ENCODE assay signal across 20 cellular contexts in genomic region chr6:144248003-144248402, GRCh38. TPM values are rescaled to one million over a fixed set of nuclear protein-coding genes. Genes with fewer than 3 reads are reported as not detected.
DNase-seq lines count a peak whose midpoint lies in the region; ATAC-seq, FAIRE-seq and TF ChIP-seq lines count a peak whose summit lies in the region.
"Had no signal": no experiment of that assay in that cellular context is flagged by ENCODE, and none has a peak within 500 bp of the region (broad histone marks: within the 10 kb centered on the region; RNA-seq: fewer than 3 reads in every experiment).

No MANE protein-coding gene starts in this region.

- peaks cover 9% of the 10 kb centered on the region for H3K27me3 Mint-ChIP-seq in activated CD4-positive, alpha-beta T cell treated with anti-CD3 and anti-CD28 coated beads, Interleukin-2, amount 10 ng/mL, durations not matched to agents 7 days and 5 days
- H3K27me3 Mint-ChIP-seq in astrocyte (ENCODE audit: low read depth, unreplicated experiment), result no peaks in the 10 kb centered on the region
- no peaks in the 10 kb centered on the region for H3K27me3 Mint-ChIP-seq in osteocyte (ENCODE audit: unreplicated experiment)
- H3K27me3 Mint-ChIP-seq: progenitor cell of endocrine pancreas had no signal

- no peak for TF ChIP-seq CTCF in astrocyte (IDR thresholded peaks at IDR 0.05; ENCODE audit: insufficient read depth, low read depth, low read length)
- no peak for TF ChIP-seq CTCF in osteocyte (IDR thresholded peaks at IDR 0.05)

- peak; percentile 25 for ATAC-seq in HG03135 (IDR thresholded peaks at IDR 0.05; ENCODE audit: unreplicated experiment)
- no peak for ATAC-seq in GM18502 (IDR thresholded peaks at IDR 0.05; ENCODE audit: poor library complexity, unreplicated experiment)
- ATAC-seq: foreskin keratinocyte had no signal

- no peaks in the 10 kb centered on the region for H3K79me2 ChIP-seq in astrocyte (ENCODE audit: insufficient read depth, low read length)

- H3K4me1 ChIP-seq in astrocyte (ENCODE audit: insufficient read depth, low read length), result peaks cover 15% of the 10 kb centered on the region
- H3K4me1 ChIP-seq: foreskin keratinocyte, left lung, SJCRH30, thyroid gland had no signal

- no peak overlapping the region for H3K4me2 ChIP-seq in astrocyte (ENCODE audit: low read length)

- H3K36me3 Mint-ChIP-seq in activated CD4-positive, alpha-beta T cell treated with anti-CD3 and anti-CD28 coated beads, Interleukin-2, amount 10 ng/mL, durations not matched to agents 7 days and 5 days (ENCODE audit: low read depth), result no peaks in the 10 kb centered on the region
- H3K36me3 Mint-ChIP-seq in astrocyte (ENCODE audit: low read depth, unreplicated experiment), result no peaks in the 10 kb centered on the region
- H3K36me3 Mint-ChIP-seq in osteocyte (ENCODE audit: unreplicated experiment), result peaks cover 2% of the 10 kb centered on the region
- H3K36me3 Mint-ChIP-seq: CD14-positive monocyte had no signal

- H3K4me3 Mint-ChIP-seq in activated CD4-positive, alpha-beta T cell treated with anti-CD3 and anti-CD28 coated beads, Interleukin-2, amount 10 ng/mL, durations not matched to agents 7 days and 5 days, result no peak overlapping the region
- H3K4me3 Mint-ChIP-seq in astrocyte (ENCODE audit: unreplicated experiment) (no peak overlapping the region), osteocyte (ENCODE audit: unreplicated experiment) (no peak overlapping the region)
- H3K4me3 Mint-ChIP-seq: CD14-positive monocyte had no signal

- H3K4me3 ChIP-seq in astrocyte (ENCODE audit: insufficient read depth, low read depth, low read length), result no peak overlapping the region
- H3K4me3 ChIP-seq: left lung, SJCRH30, thyroid gland had no signal

- no peaks in the 10 kb centered on the region for H3K36me3 ChIP-seq in astrocyte (ENCODE audit: insufficient read depth, low read length)
- H3K36me3 ChIP-seq: left lung, SJCRH30, thyroid gland had no signal

- POLR2A ChIA-PET in activated CD4-positive, alpha-beta T cell treated with anti-CD3 and anti-CD28 coated beads, Interleukin-2, amount 10 ng/mL, durations not matched to agents 7 days and 5 days (lab: Charles Lee), result no interaction called here

- H3K27ac ChIP-seq in astrocyte (ENCODE audit: low read depth, low read length), result peak overlapping the region; percentile 23
- H3K27ac ChIP-seq in substantia nigra (ENCODE audit: low read depth, low read length, poor library complexity, severe bottlenecking), result no peak overlapping the region
- H3K27ac ChIP-seq: foreskin keratinocyte, SJCRH30, thyroid gland had no signal

- H3K27me3 ChIP-seq in astrocyte (ENCODE audit: insufficient read depth, low read length), result no peaks in the 10 kb centered on the region
- H3K27me3 ChIP-seq: foreskin keratinocyte, left lung, SJCRH30, thyroid gland had no signal

- CTCF ChIA-PET in activated CD4-positive, alpha-beta T cell treated with anti-CD3 and anti-CD28 coated beads, Interleukin-2, amount 10 ng/mL, durations not matched to agents 7 days and 5 days (lab: Charles Lee), result no interaction called here

- no peak overlapping the region for H2AFZ ChIP-seq in astrocyte (ENCODE audit: low read depth, low read length)

- peak; percentile 21 for DNase-seq in activated CD4-positive, alpha-beta T cell treated with anti-CD3 and anti-CD28 coated beads for 48 hours
- no peak for DNase-seq in activated CD4-positive, alpha-beta T cell treated with anti-CD3 and anti-CD28 coated beads, Interleukin-2, amount 10 ng/mL, durations not matched to agents 7 days and 5 days
- DNase-seq in astrocyte (ENCODE audit: low read depth), result peak; percentile 45
- no peak for DNase-seq in osteocyte (ENCODE audit: extremely low spot score, unreplicated experiment)
- no peak for DNase-seq in substantia nigra (lab: John Stamatoyannopoulos, UW)
- DNase-seq in NCI-H748 (lab: John Stamatoyannopoulos, UW; ENCODE audit: unreplicated experiment), result no peak
- DNase-seq: activated CD4-positive, alpha-beta T cell treated with anti-CD3 and anti-CD28 coated beads, Interleukin-2, amount 50 U/mL, for 4 hours; central memory CD4-positive, alpha-beta T cell; foreskin keratinocyte; Kasumi-1; left lung; NCI-H1417 treated with DMSO at 0.1 percent for 48 hours; NCI-H345; SJCRH30; thyroid gland had no signal

- peaks cover 11% of the 10 kb centered on the region for H3K9me3 Mint-ChIP-seq in activated CD4-positive, alpha-beta T cell treated with anti-CD3 and anti-CD28 coated beads, Interleukin-2, amount 10 ng/mL, durations not matched to agents 7 days and 5 days
- H3K9me3 Mint-ChIP-seq in astrocyte (ENCODE audit: unreplicated experiment), result no peaks in the 10 kb centered on the region
- peaks cover 5% of the 10 kb centered on the region for H3K9me3 Mint-ChIP-seq in osteocyte (ENCODE audit: unreplicated experiment)

- no peaks in the 10 kb centered on the region for H4K20me1 ChIP-seq in astrocyte (ENCODE audit: insufficient read depth, low read length)

- no peaks in the 10 kb centered on the region for H3K9me3 ChIP-seq in astrocyte (ENCODE audit: insufficient read depth, low read depth, low read length)
- H3K9me3 ChIP-seq: SJCRH30, thyroid gland had no signal

- peak; percentile 59 for FAIRE-seq in astrocyte (lab: Jason Lieb, UNC)
- FAIRE-seq: endometrium had no signal

- no peak overlapping the region for H3K9ac ChIP-seq in astrocyte (ENCODE audit: low read length)

- H3K4me1 Mint-ChIP-seq in activated CD4-positive, alpha-beta T cell treated with anti-CD3 and anti-CD28 coated beads, Interleukin-2, amount 10 ng/mL, durations not matched to agents 7 days and 5 days, result peaks cover 11% of the 10 kb centered on the region
- H3K4me1 Mint-ChIP-seq in astrocyte (ENCODE audit: low read depth, unreplicated experiment) (peaks cover 13% of the 10 kb centered on the region), osteocyte (ENCODE audit: unreplicated experiment) (peaks cover 22% of the 10 kb centered on the region)

- no peak overlapping the region for H3K27ac Mint-ChIP-seq in activated CD4-positive, alpha-beta T cell treated with anti-CD3 and anti-CD28 coated beads, Interleukin-2, amount 10 ng/mL, durations not matched to agents 7 days and 5 days
- no peak overlapping the region for H3K27ac Mint-ChIP-seq in astrocyte (ENCODE audit: unreplicated experiment)
- H3K27ac Mint-ChIP-seq in osteocyte (ENCODE audit: unreplicated experiment), result peak overlapping the region; percentile 94
- H3K27ac Mint-ChIP-seq: CD14-positive monocyte had no signal

RNA-seq across cellular contexts. Expression of gene UTRN, which starts 37.1 kb away (rescaled TPM):
- total RNA-seq in activated CD4-positive, alpha-beta T cell treated with anti-CD3 and anti-CD28 coated beads, Interleukin-2, amount 10 ng/mL, durations not matched to agents 7 days and 5 days, result 100 to 1,000 TPM; 134 to 143 TPM
- total RNA-seq in astrocyte, result 62.1 and 86.3 TPM in 2 replicates
- 144 and 152 TPM in 2 replicates for total RNA-seq in osteocyte

Comparison
In these comparisons a context has a peak if more than half of its experiments do, and no peak if none do; other contexts are left out.
1. DNase-seq: peak in activated CD4-positive, alpha-beta T cell treated with anti-CD3 and anti-CD28 coated beads for 48 hours (single experiment) and astrocyte (single experiment); none in activated CD4-positive, alpha-beta T cell treated with anti-CD3 and anti-CD28 coated beads, Interleukin-2, amount 10 ng/mL, durations not matched to agents 7 days and 5 days (single experiment), osteocyte (single experiment), substantia nigra (0 of 49) and NCI-H748 (single experiment).